Comparison of ENCODE assay signal across 2 cellular contexts in the genomic region with DNA sequence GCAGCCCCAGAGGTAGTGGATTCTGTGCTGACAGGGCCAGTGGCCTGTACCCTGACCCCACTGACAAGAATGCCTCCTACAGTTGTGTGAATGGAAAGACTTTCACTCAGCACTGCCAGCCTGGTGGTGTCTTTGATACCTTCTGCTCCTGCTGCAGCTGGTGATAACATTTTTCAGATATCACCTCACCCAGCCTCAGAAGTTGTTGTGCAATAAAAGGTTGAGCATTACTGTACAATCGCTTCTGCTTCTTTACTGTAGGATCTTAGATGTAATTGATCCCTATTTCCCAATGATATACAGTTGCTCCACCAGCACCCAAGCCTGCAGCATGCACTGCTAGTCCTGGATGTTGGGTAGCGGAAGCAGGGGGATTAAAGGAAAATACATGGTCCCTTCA.
TF ChIP-seq lines count a peak whose summit lies in the region.

No MANE protein-coding gene starts in this region.

TF ChIP-seq in IMR-90, 13 proteins besides CTCF, POLR2A, EP300 and RAD21:
- no peak for TF ChIP-seq RFX5 (IDR thresholded peaks at IDR 0.05; ENCODE audit: low read depth, low read length)
- TF ChIP-seq CEBPB (IDR thresholded peaks at IDR 0.05; ENCODE audit: low read depth, low read length) = peak; percentile 47
- TF ChIP-seq, protein P1, sequence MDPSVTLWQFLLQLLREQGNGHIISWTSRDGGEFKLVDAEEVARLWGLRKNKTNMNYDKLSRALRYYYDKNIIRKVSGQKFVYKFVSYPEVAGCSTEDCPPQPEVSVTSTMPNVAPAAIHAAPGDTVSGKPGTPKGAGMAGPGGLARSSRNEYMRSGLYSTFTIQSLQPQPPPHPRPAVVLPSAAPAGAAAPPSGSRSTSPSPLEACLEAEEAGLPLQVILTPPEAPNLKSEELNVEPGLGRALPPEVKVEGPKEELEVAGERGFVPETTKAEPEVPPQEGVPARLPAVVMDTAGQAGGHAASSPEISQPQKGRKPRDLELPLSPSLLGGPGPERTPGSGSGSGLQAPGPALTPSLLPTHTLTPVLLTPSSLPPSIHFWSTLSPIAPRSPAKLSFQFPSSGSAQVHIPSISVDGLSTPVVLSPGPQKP (IDR thresholded peaks at IDR 0.05; ENCODE audit: borderline replicate concordance, low read depth, low read length) = no peak
- no peak for TF ChIP-seq MAFK (IDR thresholded peaks at IDR 0.05; ENCODE audit: low read depth, low read length)

TF ChIP-seq in K562, 482 proteins besides CTCF, POLR2A, EP300 and RAD21:
- TF ChIP-seq ZNF311 (CRISPR knock-in tag; IDR thresholded peaks at IDR 0.05) (no peak), CEBPG (CRISPR knock-in tag; IDR thresholded peaks at IDR 0.05) (no peak), CEBPG (tag; conservative IDR thresholded peaks at IDR 0.05 in 1 of 2, IDR thresholded peaks at IDR 0.05 in 1 of 2) (0 out of 4 replicates have a peak, but pooled peaks have one; percentile 18 to 31), KLF16 (IDR thresholded peaks at IDR 0.05) (no peak), CBFA2T3 (IDR thresholded peaks at IDR 0.05) (peak; percentile 37; the same call in 1 of the 2 replicates), CEBPB (tag; IDR thresholded peaks at IDR 0.05) (peak; percentile 78), TEAD4 (IDR thresholded peaks at IDR 0.05; ENCODE audit: low read length) (peak; percentile 21; the same call in 1 of the 2 replicates), TEAD4 (CRISPR knock-in tag; IDR thresholded peaks at IDR 0.05; ENCODE audit: borderline replicate concordance) (no peak)
TF ChIP-seq in K562: peak in this region for 4.
